2 cellular contexts compared by ENCODE assay signal in genomic region chr6:35501784-35502183, GRCh38.
TF ChIP-seq lines count a peak whose summit lies in the region.

No MANE protein-coding gene starts in this region.

TF ChIP-seq in HepG2, 621 proteins besides CTCF, POLR2A, EP300 and RAD21:
- no peak for TF ChIP-seq ZSCAN29 (CRISPR knock-in tag; conservative IDR thresholded peaks at IDR 0.05)
- 0 out of 2 replicates have a peak, but pooled peaks have one; percentile 33 for TF ChIP-seq KDM1A (CRISPR knock-in tag; IDR thresholded peaks at IDR 0.05)
- TF ChIP-seq ZMYM3 (CRISPR knock-in tag; IDR thresholded peaks at IDR 0.05) = 0 out of 2 replicates have a peak, but pooled peaks have one; percentile 42

TF ChIP-seq in H1, 55 proteins besides CTCF, POLR2A, EP300 and RAD21:
- TF ChIP-seq SIN3A (conservative IDR thresholded peaks at IDR 0.05 in 1 of 2, IDR thresholded peaks at IDR 0.05 in 1 of 2; ENCODE audit: low read depth in 1 of 2, low read length in 2 of 2) (no peak), KDM1A (IDR thresholded peaks at IDR 0.05; ENCODE audit: borderline replicate concordance, low read length) (peak; percentile 89)
